In genomic region chr12:40534828-40535227, GRCh38 we compare ENCODE assay signal across 29 cellular contexts.
"Had no signal": no experiment of that assay in that cellular context is flagged by ENCODE, and none has a peak within 500 bp of the region (broad histone marks: within the 10 kb centered on the region; RNA-seq: fewer than 3 reads in every experiment).

No MANE protein-coding gene starts in this region.

- H3K36me3 ChIP-seq: colonic mucosa, gastrocnemius medialis, neutrophil, pancreas, right atrium auricular region, suprapubic skin, transverse colon, upper lobe of right lung, uterus had no signal

- H3K9me3 ChIP-seq: colonic mucosa, gastrocnemius medialis, mucosa of descending colon, neutrophil, pancreas, right atrium auricular region, suprapubic skin, transverse colon, upper lobe of right lung, uterus had no signal

- H3K4me3 Mint-ChIP-seq: dendritic cell treated with granulocyte-macrophage colony-stimulating factor and Interleukin-4, amounts not matched to agents 40 ng/mL and 50 ng/mL, for 4 days; memory B cell; mesothelial cell of epicardium; naive B cell; natural killer cell treated with Interleukin-12 subunit alpha and Interleukin-12 subunit beta and Interleukin-15 and Interleukin-18, amount 100 ng/mL, for 72 hours; neural crest cell; stimulated activated naive CD8-positive, alpha-beta T cell treated with anti-CD3 and anti-CD28 coated beads, Interleukin-15, amount 100 ng/mL, for 72 hours had no signal

- H3K27ac ChIP-seq: colonic mucosa, gastrocnemius medialis, neutrophil, pancreas, right atrium auricular region, suprapubic skin, transverse colon, upper lobe of right lung, uterus had no signal

- H3K4me1 ChIP-seq: colonic mucosa, gastrocnemius medialis, pancreas, right atrium auricular region, suprapubic skin, transverse colon, upper lobe of right lung, uterus had no signal

- H3K4me1 Mint-ChIP-seq: memory B cell; mesothelial cell of epicardium; naive B cell; neural crest cell; stimulated activated naive CD8-positive, alpha-beta T cell treated with anti-CD3 and anti-CD28 coated beads, Interleukin-15, amount 100 ng/mL, for 72 hours had no signal

- ATAC-seq: gastrocnemius medialis; left lobe of liver; mucosa of descending colon; natural killer cell treated with Interleukin-12 subunit alpha and Interleukin-12 subunit beta and Interleukin-15 and Interleukin-18, amount 100 ng/mL, for 72 hours; pancreas; sciatic nerve; stimulated activated naive CD8-positive, alpha-beta T cell treated with anti-CD3 and anti-CD28 coated beads, Interleukin-15, amount 100 ng/mL, for 72 hours; upper lobe of right lung had no signal

- H3K36me3 Mint-ChIP-seq: memory B cell; naive B cell; natural killer cell treated with Interleukin-12 subunit alpha and Interleukin-12 subunit beta and Interleukin-15 and Interleukin-18, amount 100 ng/mL, for 72 hours had no signal

- H3K4me3 ChIP-seq: colonic mucosa, gastrocnemius medialis, lung, mucosa of descending colon, pancreas, right atrium auricular region, smooth muscle cell, suprapubic skin, transverse colon, upper lobe of right lung, uterus had no signal

- H3K27ac Mint-ChIP-seq: dendritic cell treated with granulocyte-macrophage colony-stimulating factor and Interleukin-4, amounts not matched to agents 40 ng/mL and 50 ng/mL, for 4 days; memory B cell; mesothelial cell of epicardium; naive B cell; natural killer cell treated with Interleukin-12 subunit alpha and Interleukin-12 subunit beta and Interleukin-15 and Interleukin-18, amount 100 ng/mL, for 72 hours; progenitor cell of endocrine pancreas; stimulated activated naive CD8-positive, alpha-beta T cell treated with anti-CD3 and anti-CD28 coated beads, Interleukin-15, amount 100 ng/mL, for 72 hours had no signal

- H3K27me3 ChIP-seq: colonic mucosa, gastrocnemius medialis, neutrophil, pancreas, right atrium auricular region, suprapubic skin, transverse colon, upper lobe of right lung, uterus had no signal

- DNase-seq: colonic mucosa; effector CD8-positive, alpha-beta T cell; gastrocnemius medialis; head of caudate nucleus; mucosa of descending colon; naive B cell; pancreas; stimulated activated CD4-positive, alpha-beta T cell treated with anti-CD3 and anti-CD28 coated beads, Interleukin-12 subunit alpha, Interleukin-12 subunit beta, amount 100 ng/mL, for 4 hours; stimulated activated CD4-positive, alpha-beta T cell treated with anti-CD3 and anti-CD28 coated beads, Interleukin-1b, Interleukin-23, amount 100 ng/mL, for 48 hours; stimulated activated CD4-positive, alpha-beta T cell treated with anti-CD3 and anti-CD28 coated beads, Interleukin-4, amount 100 ng/mL, for 1 hour; stimulated activated CD8-positive, alpha-beta memory T cell treated with anti-CD3 and anti-CD28 coated beads, Interleukin-4, amount 100 ng/mL, for 48 hours; stimulated activated naive CD4-positive, alpha-beta T cell; stimulated activated naive CD8-positive, alpha-beta T cell treated with anti-CD3 and anti-CD28 coated beads, Interleukin-15, amount 100 ng/mL, for 72 hours; transverse colon; upper lobe of right lung; uterus had no signal

- H3K27me3 Mint-ChIP-seq: dendritic cell treated with granulocyte-macrophage colony-stimulating factor and Interleukin-4, amounts not matched to agents 40 ng/mL and 50 ng/mL, for 4 days; memory B cell; naive B cell; natural killer cell treated with Interleukin-12 subunit alpha and Interleukin-12 subunit beta and Interleukin-15 and Interleukin-18, amount 100 ng/mL, for 72 hours; progenitor cell of endocrine pancreas; stimulated activated naive CD8-positive, alpha-beta T cell treated with anti-CD3 and anti-CD28 coated beads, Interleukin-15, amount 100 ng/mL, for 72 hours had no signal

- H3K4me2 ChIP-seq: smooth muscle cell had no signal
